Comparison of ENCODE assay signal across 1 cellular context in genomic region chr1:46191033-46191701, GRCh38.
TF ChIP-seq lines count a peak whose summit lies in the region.

No MANE protein-coding gene starts in this region.

TF ChIP-seq in IMR-90, 13 proteins besides CTCF, POLR2A, EP300 and RAD21:
- TF ChIP-seq RFX5 (IDR thresholded peaks at IDR 0.05; ENCODE audit: low read depth, low read length), result no peak
- TF ChIP-seq NFE2L2 (IDR thresholded peaks at IDR 0.05; ENCODE audit: low read depth, low read length), result no peak
- no peak for TF ChIP-seq MXI1 (IDR thresholded peaks at IDR 0.05; ENCODE audit: borderline replicate concordance, low read depth, low read length)
- TF ChIP-seq SMC3 (IDR thresholded peaks at IDR 0.05; ENCODE audit: low read depth, low read length), result no peak
- no peak for TF ChIP-seq MAFK (IDR thresholded peaks at IDR 0.05; ENCODE audit: low read depth, low read length)
- TF ChIP-seq CHD1 (IDR thresholded peaks at IDR 0.05; ENCODE audit: low read depth, low read length), result no peak
- TF ChIP-seq BHLHE40 (IDR thresholded peaks at IDR 0.05; ENCODE audit: low read depth, low read length), result no peak
- TF ChIP-seq MAZ (IDR thresholded peaks at IDR 0.05; ENCODE audit: borderline replicate concordance, low read depth, low read length), result no peak
- TF ChIP-seq FOS (IDR thresholded peaks at IDR 0.05; ENCODE audit: low read depth, low read length), result no peak
- TF ChIP-seq RCOR1 (IDR thresholded peaks at IDR 0.05; ENCODE audit: insufficient replicate concordance, low read length), result no peak
- no peak for TF ChIP-seq USF2 (IDR thresholded peaks at IDR 0.05; ENCODE audit: low read depth, low read length)
- TF ChIP-seq CEBPB (IDR thresholded peaks at IDR 0.05; ENCODE audit: low read depth, low read length), result no peak
- TF ChIP-seq ELK1 (IDR thresholded peaks at IDR 0.05; ENCODE audit: borderline replicate concordance, low read depth, low read length), result no peak
